In genomic region chr22:38657248-38657909, GRCh38 we compare ENCODE assay signal across 8 cellular contexts. TPM values are rescaled to one million over a fixed set of nuclear protein-coding genes. Genes with fewer than 3 reads are reported as not detected.
A peak's percentile ranks its signal among the peaks of the same experiment; 100 is the strongest.
DNase-seq lines count a peak whose midpoint lies in the region; ATAC-seq, FAIRE-seq and TF ChIP-seq lines count a peak whose summit lies in the region.

No MANE protein-coding gene starts in this region.

- H3K27ac ChIP-seq in effector memory CD4-positive, alpha-beta T cell (ENCODE audit: insufficient read depth, low read length, poor library complexity, severe bottlenecking) = peak overlapping the region; percentile 96
- peak overlapping the region; percentile 86 to 89 (median 88) for H3K27ac ChIP-seq in transverse colon

- H3K27me3 Mint-ChIP-seq in naive B cell = no peaks in the 10 kb centered on the region

- H3K27ac Mint-ChIP-seq in naive B cell = peak overlapping the region; percentile 99 to 100 (median 99)

- FAIRE-seq in HTR-8/SVneo (lab: Jason Lieb, UNC) = no peak

- no peaks in the 10 kb centered on the region for H3K9me3 ChIP-seq in effector memory CD4-positive, alpha-beta T cell (ENCODE audit: control insufficient read depth, low read length)
- H3K9me3 ChIP-seq in transverse colon = no peaks in the 10 kb centered on the region

- ATAC-seq in naive B cell (ENCODE audit: low read depth in 2 of 2) = peak; percentile 12 to 16

- no peaks in the 10 kb centered on the region for H3K27me3 ChIP-seq in effector memory CD4-positive, alpha-beta T cell (replicated peaks; ENCODE audit: control insufficient read depth, insufficient read depth, low read length, poor library complexity, severe bottlenecking)
- no peaks in the 10 kb centered on the region for H3K27me3 ChIP-seq in transverse colon

- peak overlapping the region; percentile 84 for H3K4me3 ChIP-seq in effector memory CD4-positive, alpha-beta T cell (ENCODE audit: insufficient read depth, low read depth, low read length, poor library complexity, severe bottlenecking)
- H3K4me3 ChIP-seq in transverse colon = peak overlapping the region; percentile 64 to 89 (median 82)

- DNase-seq in GM13977 (ENCODE audit: low spot score) (peak; percentile 55), HTR-8/SVneo (ENCODE audit: insufficient read length, low spot score) (peak; percentile 27), naive B cell (peak; percentile 25), transverse colon (peak; percentile 46), NCI-H187 treated with DMSO at 0.1 percent for 48 hours (lab: John Stamatoyannopoulos, UW) (no peak), NCI-H1694 treated with DMSO at 0.1 percent for 48 hours (lab: John Stamatoyannopoulos, UW) (no peak)
- peak; percentile 7 to 32 for DNase-seq in activated CD4-positive, alpha-beta T cell treated with anti-CD3 and anti-CD28 coated beads for 4 hours
- DNase-seq in effector memory CD4-positive, alpha-beta T cell = peak in 2 of 3 donors; percentile 5 to 32

- H3K36me3 Mint-ChIP-seq in naive B cell = no peaks in the 10 kb centered on the region

- peaks cover 5 to 18% (median 15%) of the 10 kb centered on the region in 3 donors for H3K4me1 Mint-ChIP-seq in naive B cell

- TF ChIP-seq CTCF in GM13977 (IDR thresholded peaks at IDR 0.05; ENCODE audit: extremely low read depth, insufficient read depth, missing control alignments) (no peak), transverse colon (IDR thresholded peaks at IDR 0.05) (no peak)

- in situ Hi-C loops in GM13977 (cut with MboI; ENCODE audit: low pct_unique_long_range_greater_than_20kb, low sequenced_read_pairs, unreplicated experiment) = no loop called here
- in situ Hi-C loops in transverse colon (cut with MboI; ENCODE audit: low pct_ligation_motif_present in 1 of 4, low pct_unique_long_range_greater_than_20kb in 1 of 4, low sequenced_read_pairs in 3 of 4) = no loop called here

- no peaks in the 10 kb centered on the region for H3K9me3 Mint-ChIP-seq in naive B cell

- no peak for TF ChIP-seq EP300 in transverse colon (IDR thresholded peaks at IDR 0.05; ENCODE audit: low read depth)

- H3K36me3 ChIP-seq in effector memory CD4-positive, alpha-beta T cell (ENCODE audit: control insufficient read depth, insufficient read depth, low read length) = no peaks in the 10 kb centered on the region
- peaks cover 0 to 8% (median 0%) of the 10 kb centered on the region in 4 donors for H3K36me3 ChIP-seq in transverse colon

- H3K4me1 ChIP-seq in effector memory CD4-positive, alpha-beta T cell (ENCODE audit: control insufficient read depth, insufficient read depth, low read length, poor library complexity, severe bottlenecking) = peaks cover 14% of the 10 kb centered on the region
- H3K4me1 ChIP-seq in transverse colon = peaks cover 11 to 23% (median 15%) of the 10 kb centered on the region in 4 donors

- peak overlapping the region; percentile 95 to 100 (median 98) for H3K4me3 Mint-ChIP-seq in naive B cell

- intact Hi-C loops in transverse colon (cut with DNase I; ENCODE audit: low total_unique reads) = no loop called here

- TF ChIP-seq POLR2A in transverse colon (IDR thresholded peaks at IDR 0.05) = no peak

- WGBS in transverse colon (ENCODE audit: low coverage in 1 of 2), 2 donors = 9% methylated on average over 10 of the region's 10 CpGs; no CpG with 5 or more reads in 1 of the 2 donors

RNA-seq across cellular contexts. Expression of gene CBY1, which starts 0.9 kb away (rescaled TPM):
- 1 to 10 TPM; 2.5 to 7.7 (median 4.4) TPM for polyA plus RNA-seq in naive B cell (ENCODE audit: low read depth in 6 of 6)
- total RNA-seq in transverse colon = 10 to 100 TPM; 15.0 to 19.8 (median 18.9) TPM

RNA-seq across cellular contexts. Expression of gene FAM227A, which starts 1.2 kb away (rescaled TPM):
- not detected for polyA plus RNA-seq in naive B cell (ENCODE audit: low read depth in 6 of 6)
- total RNA-seq in transverse colon = under 1 TPM in 3 of 4 donors, not detected in 1; 0.20 to 0.79 (median 0.27) TPM

RNA-seq across cellular contexts. Expression of gene TOMM22, which starts 24.4 kb away (rescaled TPM):
- polyA plus RNA-seq in naive B cell (ENCODE audit: low read depth in 6 of 6) = 10 to 100 TPM; 59.6 to 78.7 (median 71.0) TPM
- 10 to 100 TPM; 19.1 to 48.3 (median 32.9) TPM for total RNA-seq in transverse colon

RNA-seq across cellular contexts. Expression of gene JOSD1, which starts 43.4 kb away (rescaled TPM):
- 10 to 100 TPM in 3 of 6 donors, 1 to 10 TPM in 3; 8.2 to 12.1 (median 9.7) TPM for polyA plus RNA-seq in naive B cell (ENCODE audit: low read depth in 6 of 6)
- 100 to 1,000 TPM in 3 of 4 donors, 10 to 100 TPM in 1; 34.6 to 189 (median 138) TPM for total RNA-seq in transverse colon

RNA-seq across cellular contexts. Expression of gene GTPBP1, which starts 48.4 kb away (rescaled TPM):
- 10 to 100 TPM; 21.2 to 41.2 (median 33.3) TPM for polyA plus RNA-seq in naive B cell (ENCODE audit: low read depth in 6 of 6)
- 10 to 100 TPM; 51.5 to 84.9 (median 77.6) TPM for total RNA-seq in transverse colon

Comparison
In these comparisons a context has a peak if more than half of its experiments do, and no peak if none do; other contexts are left out.
1. DNase-seq: peak in GM13977 (single experiment), HTR-8/SVneo (single experiment), activated CD4-positive, alpha-beta T cell treated with anti-CD3 and anti-CD28 coated beads for 4 hours (2 of 2), effector memory CD4-positive, alpha-beta T cell (2 of 3), naive B cell (single experiment) and transverse colon (single experiment); none in NCI-H187 treated with DMSO at 0.1 percent for 48 hours (single experiment) and NCI-H1694 treated with DMSO at 0.1 percent for 48 hours (single experiment).